Comparison of ENCODE assay signal across 11 cellular contexts in genomic region chr10:33126742-33127141, GRCh38.
DNase-seq lines count a peak whose midpoint lies in the region; ATAC-seq and TF ChIP-seq lines count a peak whose summit lies in the region.
"Had no signal": no experiment of that assay in that cellular context is flagged by ENCODE, and none has a peak within 500 bp of the region (broad histone marks: within the 10 kb centered on the region; RNA-seq: fewer than 3 reads in every experiment).

No MANE protein-coding gene starts in this region.

- no peaks in the 10 kb centered on the region for H3K36me3 ChIP-seq in ovary

- H3K27me3 Mint-ChIP-seq in activated CD4-positive, alpha-beta T cell treated with anti-CD3 and anti-CD28 coated beads for 36 hours: peaks cover 6% of the 10 kb centered on the region
- H3K27me3 Mint-ChIP-seq in T-helper 17 cell: no peaks in the 10 kb centered on the region
- no peaks in the 10 kb centered on the region for H3K27me3 Mint-ChIP-seq in effector memory CD8-positive, alpha-beta T cell

- CTCF ChIA-PET in activated CD4-positive, alpha-beta T cell treated with anti-CD3 and anti-CD28 coated beads for 36 hours (lab: Charles Lee): interaction anchor here (0.7 to 1.6 kb wide), 7 partner anchors 8 to 118 kb away, joined by 3 to 10 read pairs (median 4); no protein-coding TSS in a partner anchor

- peaks cover 2% of the 10 kb centered on the region for H3K9me3 Mint-ChIP-seq in activated CD4-positive, alpha-beta T cell treated with anti-CD3 and anti-CD28 coated beads for 36 hours (ENCODE audit: low read depth)
- no peaks in the 10 kb centered on the region for H3K9me3 Mint-ChIP-seq in effector memory CD8-positive, alpha-beta T cell

- peaks cover 16% of the 10 kb centered on the region for H3K4me1 ChIP-seq in ovary (ENCODE audit: insufficient read depth)

- H3K27ac Mint-ChIP-seq in activated CD4-positive, alpha-beta T cell treated with anti-CD3 and anti-CD28 coated beads for 36 hours: peak overlapping the region; percentile 83
- H3K27ac Mint-ChIP-seq in T-helper 17 cell: peak overlapping the region; percentile 100
- peak overlapping the region; percentile 94 to 96 for H3K27ac Mint-ChIP-seq in effector memory CD8-positive, alpha-beta T cell

- intact Hi-C loops in activated CD4-positive, alpha-beta T cell treated with anti-CD3 and anti-CD28 coated beads for 36 hours (cut with DNase I, micrococcal nuclease): no loop called here
- intact Hi-C loops in ovary (cut with DNase I): no loop called here

- WGBS in ovary, 3 donors: 82 to 89% (median 89%) methylated on average over 6 of the region's 6 CpGs

- no peaks in the 10 kb centered on the region for H3K27me3 ChIP-seq in ovary

- TF ChIP-seq CTCF in ovary (IDR thresholded peaks at IDR 0.05): no peak

- no peak overlapping the region for H3K4me3 Mint-ChIP-seq in activated CD4-positive, alpha-beta T cell treated with anti-CD3 and anti-CD28 coated beads for 36 hours
- H3K4me3 Mint-ChIP-seq in T-helper 17 cell: peak overlapping the region; percentile 72
- H3K4me3 Mint-ChIP-seq in effector memory CD8-positive, alpha-beta T cell: peak overlapping the region; percentile 56 to 69

- H3K36me3 Mint-ChIP-seq in activated CD4-positive, alpha-beta T cell treated with anti-CD3 and anti-CD28 coated beads for 36 hours (ENCODE audit: low read depth): peaks cover 7% of the 10 kb centered on the region
- H3K36me3 Mint-ChIP-seq in T-helper 17 cell (ENCODE audit: low read depth): no peaks in the 10 kb centered on the region
- peaks cover 8% of the 10 kb centered on the region for H3K36me3 Mint-ChIP-seq in effector memory CD8-positive, alpha-beta T cell (ENCODE audit: insufficient read depth)

- H3K9me3 ChIP-seq in T-helper 17 cell (ENCODE audit: control insufficient read depth, low read length, poor library complexity, severe bottlenecking): no peaks in the 10 kb centered on the region
- no peaks in the 10 kb centered on the region for H3K9me3 ChIP-seq in ovary

- no peak overlapping the region for H3K27ac ChIP-seq in ovary

- no peak for TF ChIP-seq POLR2A in ovary (IDR thresholded peaks at IDR 0.05)

- in situ Hi-C loops in KBM-7 (cut with MboI; ENCODE audit: low pct_unique_long_range_greater_than_20kb, low sequenced_read_pairs): loop anchor here (25.0 kb wide), 1 partner anchor 339 kb away; no protein-coding TSS in a partner anchor

- peak; percentile 64 for DNase-seq in activated CD4-positive, alpha-beta T cell treated with anti-CD3 and anti-CD28 coated beads for 36 hours
- no peak for DNase-seq in activated CD4-positive, alpha-beta T cell treated with anti-CD3 and anti-CD28 coated beads for 1 hour
- DNase-seq in T-helper 17 cell (no peak), ovary (no peak), KBM-7 (no peak)
- DNase-seq in effector memory CD8-positive, alpha-beta T cell: no peak
- DNase-seq in stimulated activated CD4-positive, alpha-beta T cell treated with anti-CD3 and anti-CD28 coated beads, Interleukin-4, amount 100 ng/mL, for 24 hours: peak; percentile 40
- DNase-seq: kidney; NCI-H2081; NK-92 treated with Interleukin-12 subunit alpha and Interleukin-12 subunit beta, amount 100 ng/mL, for 24 hours had no signal

- H3K4me1 Mint-ChIP-seq in activated CD4-positive, alpha-beta T cell treated with anti-CD3 and anti-CD28 coated beads for 36 hours: peaks cover 66% of the 10 kb centered on the region
- H3K4me1 Mint-ChIP-seq in T-helper 17 cell: peaks cover 62% of the 10 kb centered on the region
- peaks cover 51 to 58% of the 10 kb centered on the region in 2 donors for H3K4me1 Mint-ChIP-seq in effector memory CD8-positive, alpha-beta T cell (ENCODE audit: low read depth in 2 of 2)

- ATAC-seq in activated CD4-positive, alpha-beta T cell treated with anti-CD3 and anti-CD28 coated beads for 36 hours: peak; percentile 72
- ATAC-seq in T-helper 17 cell: peak; percentile 34
- ATAC-seq in effector memory CD8-positive, alpha-beta T cell (replicated peaks): peak; percentile 63
- no peak for ATAC-seq in HG03097 (IDR thresholded peaks at IDR 0.05; ENCODE audit: low FRiP score, unreplicated experiment)

- POLR2A ChIA-PET in activated CD4-positive, alpha-beta T cell treated with anti-CD3 and anti-CD28 coated beads for 36 hours (lab: Charles Lee): interaction anchor here (0.5 to 1.3 kb wide), 2 partner anchors 17 to 748 kb away, joined by 3 read pairs; no protein-coding TSS in a partner anchor

- TF ChIP-seq EP300 in ovary (IDR thresholded peaks at IDR 0.05): no peak

- H3K4me3 ChIP-seq in ovary: no peak overlapping the region

Comparison
In these comparisons a context has a peak if more than half of its experiments do, and no peak if none do; other contexts are left out.
1. DNase-seq: peak in activated CD4-positive, alpha-beta T cell treated with anti-CD3 and anti-CD28 coated beads for 36 hours (single experiment) and stimulated activated CD4-positive, alpha-beta T cell treated with anti-CD3 and anti-CD28 coated beads, Interleukin-4, amount 100 ng/mL, for 24 hours (single experiment); none in activated CD4-positive, alpha-beta T cell treated with anti-CD3 and anti-CD28 coated beads for 1 hour (single experiment), T-helper 17 cell (0 of 3), effector memory CD8-positive, alpha-beta T cell (0 of 3), ovary (0 of 5) and KBM-7 (single experiment).
2. Peak in every context shown above with its lines, with median percentiles within 50 percentile points of each other: H3K27ac Mint-ChIP-seq.